32 cellular contexts compared by ENCODE assay signal in genomic region chr1:110899458-110899843, GRCh38. TPM values are rescaled to one million over a fixed set of nuclear protein-coding genes. Genes with fewer than 3 reads are reported as not detected.
DNase-seq lines count a peak whose midpoint lies in the region; ATAC-seq lines count a peak whose summit lies in the region.
"Had no signal": no experiment of that assay in that cellular context is flagged by ENCODE, and none has a peak within 500 bp of the region (broad histone marks: within the 10 kb centered on the region; RNA-seq: fewer than 3 reads in every experiment).

No MANE protein-coding gene starts in this region.

- CTCF ChIA-PET in CD4-positive, alpha-beta memory T cell (lab: Charles Lee; ENCODE audit: partially characterized antibody) = no interaction called here
- CTCF ChIA-PET in activated CD8-positive, alpha-beta T cell treated with anti-CD3 and anti-CD28 coated beads, Interleukin-2, amount 10 ng/mL, durations not matched to agents 7 days and 5 days (lab: Charles Lee) = no interaction called here

- H3K36me3 ChIP-seq in CD4-positive, CD25-positive, alpha-beta regulatory T cell (ENCODE audit: control insufficient read depth, insufficient read depth, low read length) = peaks cover 79% of the 10 kb centered on the region
- H3K36me3 ChIP-seq in CD4-positive, alpha-beta memory T cell (ENCODE audit: insufficient read depth, low read length) = peaks cover 35% of the 10 kb centered on the region
- H3K36me3 ChIP-seq: uterus had no signal

- H3K27ac ChIP-seq in CD4-positive, CD25-positive, alpha-beta regulatory T cell (ENCODE audit: insufficient read depth, low read length, poor library complexity, severe bottlenecking) = no peak overlapping the region
- H3K27ac ChIP-seq in CD4-positive, alpha-beta memory T cell (ENCODE audit: low read depth, low read length) = no peak overlapping the region
- H3K27ac ChIP-seq: GM23248, heart right ventricle, KMS-11, testis, uterus had no signal

- H3K27ac Mint-ChIP-seq in CD4-positive, CD25-positive, alpha-beta regulatory T cell = peak overlapping the region in 2 of 3 donors; percentile 64 to 75
- peak overlapping the region; percentile 18 to 90 (median 77) for H3K27ac Mint-ChIP-seq in CD4-positive, alpha-beta memory T cell
- peak overlapping the region; percentile 26 for H3K27ac Mint-ChIP-seq in activated CD8-positive, alpha-beta T cell treated with anti-CD3 and anti-CD28 coated beads, Interleukin-2, amount 10 ng/mL, durations not matched to agents 7 days and 5 days
- H3K27ac Mint-ChIP-seq in memory B cell = peak overlapping the region; percentile 65
- H3K27ac Mint-ChIP-seq: progenitor cell of endocrine pancreas; T-helper 2 cell treated with Interferon-gamma antibody and Interleukin-4, amounts not matched to agents 5 μg/mL and 100 μg/mL, for 36 hours had no signal

- peaks cover 25 to 63% (median 37%) of the 10 kb centered on the region in 4 donors for H3K4me1 Mint-ChIP-seq in CD4-positive, CD25-positive, alpha-beta regulatory T cell
- peaks cover 44 to 62% (median 53%) of the 10 kb centered on the region in 4 donors for H3K4me1 Mint-ChIP-seq in CD4-positive, alpha-beta memory T cell
- H3K4me1 Mint-ChIP-seq in activated CD8-positive, alpha-beta T cell treated with anti-CD3 and anti-CD28 coated beads, Interleukin-2, amount 10 ng/mL, durations not matched to agents 7 days and 5 days (ENCODE audit: low read depth) = peaks cover 48% of the 10 kb centered on the region
- H3K4me1 Mint-ChIP-seq in memory B cell = peaks cover 48% of the 10 kb centered on the region
- H3K4me1 Mint-ChIP-seq: CD14-positive monocyte had no signal

- no peak for DNase-seq in CD4-positive, CD25-positive, alpha-beta regulatory T cell
- no peak for DNase-seq in CD4-positive, alpha-beta memory T cell
- DNase-seq in activated CD8-positive, alpha-beta T cell treated with anti-CD3 and anti-CD28 coated beads, Interleukin-2, amount 10 ng/mL, durations not matched to agents 7 days and 5 days = no peak
- no peak for DNase-seq in memory B cell (ENCODE audit: low spot score in 2 of 2)
- no peak for DNase-seq in NCI-H1417 (lab: John Stamatoyannopoulos, UW)
- no peak for DNase-seq in pons (ENCODE audit: low spot score)
- DNase-seq: activated CD4-positive, alpha-beta T cell treated with anti-CD3 and anti-CD28 coated beads, Interleukin-2, amount 50 U/mL, for 1 hour; activated naive CD4-positive, alpha-beta T cell treated with anti-CD3 and anti-CD28 coated beads, Interleukin-2, amount 10 ng/mL, durations not matched to agents 7 days and 5 days; activated T-cell treated with anti-CD3 and anti-CD28 coated beads for 4 hours; cortex of kidney; DMS 273 treated with DMSO at 0.1 percent for 48 hours; foreskin fibroblast; GM23248; heart right ventricle; NCI-H1436; NCI-H345; stimulated activated CD4-positive, alpha-beta T cell treated with anti-CD3 and anti-CD28 coated beads, Interleukin-12 subunit alpha, Interleukin-12 subunit beta, amount 100 ng/mL, for 4 hours; stimulated activated CD4-positive, alpha-beta T cell treated with anti-CD3 and anti-CD28 coated beads, Interleukin-4, amount 100 ng/mL, for 1 hour; stimulated activated naive CD4-positive, alpha-beta T cell; testis; uterus had no signal

- POLR2A ChIA-PET in CD4-positive, alpha-beta memory T cell (lab: Charles Lee; ENCODE audit: partially characterized antibody) = no interaction called here
- POLR2A ChIA-PET in activated CD8-positive, alpha-beta T cell treated with anti-CD3 and anti-CD28 coated beads, Interleukin-2, amount 10 ng/mL, durations not matched to agents 7 days and 5 days (lab: Charles Lee) = interaction anchor here (1.2 kb wide), 1 partner anchor 8 kb away, joined by 4 read pairs; no protein-coding TSS in a partner anchor

- intact Hi-C loops in CD4-positive, alpha-beta memory T cell (cut with micrococcal nuclease) = loop anchor here (5.0 kb wide), 1 partner anchor 63 kb away; the partner anchor contains the start of gene LRIF1

- no peak for ATAC-seq in CD4-positive, CD25-positive, alpha-beta regulatory T cell (ENCODE audit: low read depth in 2 of 2)
- ATAC-seq in activated CD8-positive, alpha-beta T cell treated with anti-CD3 and anti-CD28 coated beads, Interleukin-2, amount 10 ng/mL, durations not matched to agents 7 days and 5 days = no peak
- ATAC-seq in memory B cell (ENCODE audit: low read depth) (no peak), HG03442 (IDR thresholded peaks at IDR 0.05; ENCODE audit: unreplicated experiment) (no peak)
- ATAC-seq: esophagus mucosa, heart right ventricle, sciatic nerve had no signal

- peaks cover 21% of the 10 kb centered on the region for H3K4me1 ChIP-seq in CD4-positive, CD25-positive, alpha-beta regulatory T cell (ENCODE audit: control insufficient read depth, insufficient read depth, low read length, poor library complexity, severe bottlenecking)
- H3K4me1 ChIP-seq in CD4-positive, alpha-beta memory T cell (ENCODE audit: insufficient read depth, low read length) = peaks cover 46% of the 10 kb centered on the region
- H3K4me1 ChIP-seq: testis, uterus had no signal

- H3K4me3 ChIP-seq in CD4-positive, CD25-positive, alpha-beta regulatory T cell (ENCODE audit: low read depth, low read length) = no peak overlapping the region
- H3K4me3 ChIP-seq in CD4-positive, alpha-beta memory T cell (ENCODE audit: low read length in 2 of 2) = no peak overlapping the region
- H3K4me3 ChIP-seq: GM23248, heart right ventricle, lung, testis, uterus had no signal

- H3K27me3 Mint-ChIP-seq in CD4-positive, CD25-positive, alpha-beta regulatory T cell = no peaks in the 10 kb centered on the region
- no peaks in the 10 kb centered on the region for H3K27me3 Mint-ChIP-seq in CD4-positive, alpha-beta memory T cell
- H3K27me3 Mint-ChIP-seq in activated CD8-positive, alpha-beta T cell treated with anti-CD3 and anti-CD28 coated beads, Interleukin-2, amount 10 ng/mL, durations not matched to agents 7 days and 5 days (ENCODE audit: low read depth) = no peaks in the 10 kb centered on the region
- no peaks in the 10 kb centered on the region for H3K27me3 Mint-ChIP-seq in memory B cell
- H3K27me3 Mint-ChIP-seq: activated naive CD4-positive, alpha-beta T cell treated with anti-CD3 and anti-CD28 coated beads, Interleukin-2, amount 10 ng/mL, durations not matched to agents 7 days and 5 days; progenitor cell of endocrine pancreas had no signal

- no peak overlapping the region for H3K4me3 Mint-ChIP-seq in CD4-positive, CD25-positive, alpha-beta regulatory T cell
- H3K4me3 Mint-ChIP-seq in CD4-positive, alpha-beta memory T cell = peak overlapping the region in 2 of 8 donors; percentile 20 to 23
- H3K4me3 Mint-ChIP-seq in activated CD8-positive, alpha-beta T cell treated with anti-CD3 and anti-CD28 coated beads, Interleukin-2, amount 10 ng/mL, durations not matched to agents 7 days and 5 days = no peak overlapping the region
- no peak overlapping the region for H3K4me3 Mint-ChIP-seq in memory B cell
- H3K4me3 Mint-ChIP-seq: activated naive CD4-positive, alpha-beta T cell treated with anti-CD3 and anti-CD28 coated beads, Interleukin-2, amount 10 ng/mL, durations not matched to agents 7 days and 5 days; CD14-positive monocyte had no signal

- H3K9me3 Mint-ChIP-seq in CD4-positive, CD25-positive, alpha-beta regulatory T cell = peaks cover 0 to 11% (median 4%) of the 10 kb centered on the region in 7 donors
- peaks cover 0 to 17% (median 8%) of the 10 kb centered on the region in 8 donors for H3K9me3 Mint-ChIP-seq in CD4-positive, alpha-beta memory T cell
- no peaks in the 10 kb centered on the region for H3K9me3 Mint-ChIP-seq in activated CD8-positive, alpha-beta T cell treated with anti-CD3 and anti-CD28 coated beads, Interleukin-2, amount 10 ng/mL, durations not matched to agents 7 days and 5 days (ENCODE audit: insufficient read depth)
- H3K9me3 Mint-ChIP-seq in memory B cell = no peaks in the 10 kb centered on the region

- H3K36me3 Mint-ChIP-seq in CD4-positive, CD25-positive, alpha-beta regulatory T cell = peaks cover 62% of the 10 kb centered on the region
- peaks cover 85 to 89% of the 10 kb centered on the region in 2 donors for H3K36me3 Mint-ChIP-seq in CD4-positive, alpha-beta memory T cell
- H3K36me3 Mint-ChIP-seq in activated CD8-positive, alpha-beta T cell treated with anti-CD3 and anti-CD28 coated beads, Interleukin-2, amount 10 ng/mL, durations not matched to agents 7 days and 5 days (ENCODE audit: low read depth) = peaks cover 88% of the 10 kb centered on the region
- peaks cover 40% of the 10 kb centered on the region for H3K36me3 Mint-ChIP-seq in memory B cell

- no peaks in the 10 kb centered on the region for H3K9me3 ChIP-seq in CD4-positive, CD25-positive, alpha-beta regulatory T cell (ENCODE audit: control insufficient read depth in 2 of 2, low read length in 2 of 2)
- H3K9me3 ChIP-seq in CD4-positive, alpha-beta memory T cell (ENCODE audit: control insufficient read depth in 1 of 2, low read length in 2 of 2) = no peaks in the 10 kb centered on the region
- H3K9me3 ChIP-seq: heart right ventricle, testis, uterus had no signal

- H3K27me3 ChIP-seq in CD4-positive, CD25-positive, alpha-beta regulatory T cell (ENCODE audit: control insufficient read depth, insufficient read depth, low read length) = no peaks in the 10 kb centered on the region
- H3K27me3 ChIP-seq in CD4-positive, alpha-beta memory T cell (ENCODE audit: insufficient read depth, low read length) = no peaks in the 10 kb centered on the region
- H3K27me3 ChIP-seq: testis, uterus had no signal

RNA-seq across cellular contexts. Expression of gene CD53, which starts 26.5 kb away (rescaled TPM):
- 397 TPM for total RNA-seq in CD4-positive, CD25-positive, alpha-beta regulatory T cell
- polyA plus RNA-seq in CD4-positive, CD25-positive, alpha-beta regulatory T cell = 1,000 to 10,000 TPM; 1,052 to 1,251 (median 1,177) TPM
- total RNA-seq in CD4-positive, alpha-beta memory T cell = 100 to 1,000 TPM; 337 to 338 TPM
- 1,000 to 10,000 TPM in 1 of 2 donors, 100 to 1,000 TPM in 1; 989 to 1,003 TPM for polyA plus RNA-seq in CD4-positive, alpha-beta memory T cell
- total RNA-seq in activated CD8-positive, alpha-beta T cell treated with anti-CD3 and anti-CD28 coated beads, Interleukin-2, amount 10 ng/mL, durations not matched to agents 7 days and 5 days = 100 to 1,000 TPM; 392 to 404 TPM
- total RNA-seq: astrocyte, GM23248, progenitor cell of endocrine pancreas, RPMI7951, SK-MEL-5 had no signal
- polyA plus RNA-seq: GM23248 had no signal

Comparison
In these comparisons a context has a peak if more than half of its experiments do, and no peak if none do; other contexts are left out.
1. H3K27ac Mint-ChIP-seq: peak in every context shown above with its lines; median percentile 77 in CD4-positive, alpha-beta memory T cell; 70 in CD4-positive, CD25-positive, alpha-beta regulatory T cell; 65 in memory B cell; 26 in activated CD8-positive, alpha-beta T cell treated with anti-CD3 and anti-CD28 coated beads, Interleukin-2, amount 10 ng/mL, durations not matched to agents 7 days and 5 days.